Comparison of ENCODE assay signal across 14 cellular contexts in genomic region chr4:183165371-183165770, GRCh38.
DNase-seq lines count a peak whose midpoint lies in the region; ATAC-seq and TF ChIP-seq lines count a peak whose summit lies in the region.
"Had no signal": no experiment of that assay in that cellular context is flagged by ENCODE, and none has a peak within 500 bp of the region (broad histone marks: within the 10 kb centered on the region; RNA-seq: fewer than 3 reads in every experiment).

No MANE protein-coding gene starts in this region.

- H3K4me3 ChIP-seq in AG10803 (ENCODE audit: low read length) (no peak overlapping the region), Panc1 (ENCODE audit: low read depth in 2 of 2, low read length in 2 of 2) (no peak overlapping the region), fibroblast of lung (replicated peaks in 1 of 4; ENCODE audit: control extremely low read depth in 1 of 4, insufficient read depth in 1 of 4, low read depth in 3 of 4, low read length in 4 of 4) (no peak overlapping the region)
- H3K4me3 ChIP-seq: skin epidermis had no signal

- H3K27me3 ChIP-seq in Panc1 (ENCODE audit: control insufficient read depth, insufficient read depth, low read length) (no peaks in the 10 kb centered on the region), fibroblast of lung (ENCODE audit: control insufficient read depth, insufficient read depth, low read length) (no peaks in the 10 kb centered on the region)

- in situ Hi-C loops in Panc1 (cut with HindIII; ENCODE audit: low pct_unique_long_range_greater_than_20kb, low sequenced_read_pairs): no loop called here

- no TSS peak for BruUV-seq in Panc1 (replicated peaks; lab: Mats Ljungman, UMichigan)

- H3K36me3 ChIP-seq in Panc1 (ENCODE audit: control insufficient read depth, insufficient read depth, low read length) (no peaks in the 10 kb centered on the region), fibroblast of lung (ENCODE audit: control insufficient read depth, insufficient read depth, low read length) (no peaks in the 10 kb centered on the region)

- peaks cover 3% of the 10 kb centered on the region for H3K36me3 Mint-ChIP-seq in nephron (ENCODE audit: low read depth)
- no peaks in the 10 kb centered on the region for H3K36me3 Mint-ChIP-seq in activated T-cell treated with anti-CD3 and anti-CD28 coated beads, Interleukin-2, amount 50 U/mL, for 72 hours (ENCODE audit: insufficient read depth in 2 of 2)

- no peak overlapping the region for H2AFZ ChIP-seq in fibroblast of lung (ENCODE audit: low read length)

- DNase-seq in AG10803 (ENCODE audit: low read depth): peak; percentile 69
- DNase-seq in Panc1 (ENCODE audit: low read depth, low spot score): no peak
- peak in 1 of 2 donors; percentile 62 for DNase-seq in fibroblast of lung (ENCODE audit: low read depth in 2 of 2)
- no peak for DNase-seq in DMS153 treated with DMSO at 0.1 percent for 48 hours (lab: John Stamatoyannopoulos, UW; ENCODE audit: unreplicated experiment)
- no peak for DNase-seq in kidney glomerular epithelial cell (lab: John Stamatoyannopoulos, UW)
- no peak for DNase-seq in NCI-H774 (lab: John Stamatoyannopoulos, UW)
- no peak for DNase-seq in activated T-cell treated with anti-CD3 and anti-CD28 coated beads, Interleukin-2, amount 50 U/mL, for 72 hours
- DNase-seq: activated CD8-positive, alpha-beta memory T cell treated with anti-CD3 and anti-CD28 coated beads for 24 hours; activated naive CD4-positive, alpha-beta T cell; DND-41; hippocampal formation; NCI-H1092 treated with DMSO at 0.1 percent for 48 hours had no signal

- TF ChIP-seq CTCF in AG10803 (conservative IDR thresholded peaks at IDR 0.05; ENCODE audit: low read length): no peak
- TF ChIP-seq CTCF in Panc1 (IDR thresholded peaks at IDR 0.05): no peak
- no peak for TF ChIP-seq CTCF in fibroblast of lung (conservative IDR thresholded peaks at IDR 0.05 in 1 of 2, IDR thresholded peaks at IDR 0.05 in 1 of 2; ENCODE audit: low read depth in 1 of 2, low read length in 2 of 2)
- TF ChIP-seq CTCF in nephron (IDR thresholded peaks at IDR 0.05; ENCODE audit: unreplicated experiment in 3 of 3): no peak

- H3K4me3 Mint-ChIP-seq in nephron: no peak overlapping the region
- H3K4me3 Mint-ChIP-seq in activated T-cell treated with anti-CD3 and anti-CD28 coated beads, Interleukin-2, amount 50 U/mL, for 72 hours: no peak overlapping the region

- no peaks in the 10 kb centered on the region for H4K20me1 ChIP-seq in fibroblast of lung (ENCODE audit: control insufficient read depth, extremely low read depth, insufficient read depth, low read length)

- POLR2A ChIA-PET in Panc1 (lab: Charles Lee): interaction anchor here (0.5 kb wide), 1 partner anchor 12 kb away, joined by 4 read pairs; no protein-coding TSS in a partner anchor

- H3K27ac ChIP-seq in Panc1 (ENCODE audit: low read length) (peak overlapping the region; percentile 63; the same call in 1 of the 2 replicates), fibroblast of lung (ENCODE audit: insufficient read depth, low read length) (no peak overlapping the region)
- H3K27ac ChIP-seq: skin epidermis had no signal

- no peak overlapping the region for H3K9ac ChIP-seq in fibroblast of lung (ENCODE audit: insufficient read depth, low read length)

- H3K9me3 ChIP-seq in Panc1 (ENCODE audit: control insufficient read depth, insufficient read depth, low read depth, low read length) (no peaks in the 10 kb centered on the region), fibroblast of lung (ENCODE audit: control insufficient read depth, insufficient read depth, low read depth, low read length) (no peaks in the 10 kb centered on the region)

- peaks cover 31% of the 10 kb centered on the region for H3K4me1 ChIP-seq in Panc1 (ENCODE audit: control insufficient read depth, insufficient read depth, low read length)
- peaks cover 2% of the 10 kb centered on the region for H3K4me1 ChIP-seq in fibroblast of lung (ENCODE audit: control insufficient read depth, extremely low read depth, insufficient read depth, low read length)

- no peaks in the 10 kb centered on the region for H3K27me3 Mint-ChIP-seq in nephron (ENCODE audit: low read depth)
- peaks cover 9% of the 10 kb centered on the region for H3K27me3 Mint-ChIP-seq in activated T-cell treated with anti-CD3 and anti-CD28 coated beads, Interleukin-2, amount 50 U/mL, for 72 hours (ENCODE audit: low read depth)

- no peaks in the 10 kb centered on the region for H3K9me3 Mint-ChIP-seq in nephron
- H3K9me3 Mint-ChIP-seq in activated T-cell treated with anti-CD3 and anti-CD28 coated beads, Interleukin-2, amount 50 U/mL, for 72 hours: no peaks in the 10 kb centered on the region

- H3K27ac Mint-ChIP-seq in nephron: peak overlapping the region; percentile 57 to 93 (median 86)
- H3K27ac Mint-ChIP-seq in activated T-cell treated with anti-CD3 and anti-CD28 coated beads, Interleukin-2, amount 50 U/mL, for 72 hours: no peak overlapping the region

- peak; percentile 46; the same call in 1 of the 2 replicates for ATAC-seq in Panc1
- no peak for ATAC-seq in activated T-cell treated with anti-CD3 and anti-CD28 coated beads, Interleukin-2, amount 50 U/mL, for 72 hours (replicated peaks in 1 of 2)

- H3K4me2 ChIP-seq in fibroblast of lung (ENCODE audit: extremely low read depth, insufficient read depth, low read length): peak overlapping the region; percentile 7

- CTCF ChIA-PET in Panc1 (lab: Charles Lee): no interaction called here

- H3K4me1 Mint-ChIP-seq in nephron: peaks cover 22% of the 10 kb centered on the region
- H3K4me1 Mint-ChIP-seq in activated T-cell treated with anti-CD3 and anti-CD28 coated beads, Interleukin-2, amount 50 U/mL, for 72 hours (ENCODE audit: low read depth): no peaks in the 10 kb centered on the region

- intact Hi-C loops in Panc1 (cut with micrococcal nuclease; ENCODE audit: unreplicated experiment): no loop called here

- peaks cover 26% of the 10 kb centered on the region for H3K79me2 ChIP-seq in fibroblast of lung (ENCODE audit: control insufficient read depth, insufficient read depth, low read length)
